17 cellular contexts compared by ENCODE assay signal in genomic region chr11:61749607-61750217, GRCh38. TPM values are rescaled to one million over a fixed set of nuclear protein-coding genes. Genes with fewer than 3 reads are reported as not detected.
DNase-seq lines count a peak whose midpoint lies in the region; TF ChIP-seq lines count a peak whose summit lies in the region.
"Had no signal": no experiment of that assay in that cellular context is flagged by ENCODE, and none has a peak within 500 bp of the region (broad histone marks: within the 10 kb centered on the region; RNA-seq: fewer than 3 reads in every experiment).

No MANE protein-coding gene starts in this region.

- no peaks in the 10 kb centered on the region for H3K36me3 ChIP-seq in hepatocyte (replicated peaks; ENCODE audit: insufficient read depth, low read depth)
- no peaks in the 10 kb centered on the region for H3K36me3 ChIP-seq in ovary
- H3K36me3 ChIP-seq: adrenal gland, gastrocnemius medialis had no signal

- H3K9me2 ChIP-seq in hepatocyte (replicated peaks; ENCODE audit: insufficient read depth): no peaks in the 10 kb centered on the region

- no peak overlapping the region for H2AFZ ChIP-seq in hepatocyte

- TF ChIP-seq EP300 in ovary (IDR thresholded peaks at IDR 0.05): no peak

- no peak for TF ChIP-seq POLR2A in ovary (IDR thresholded peaks at IDR 0.05)

- no peak overlapping the region for H3K4me3 ChIP-seq in hepatocyte
- no peak overlapping the region for H3K4me3 ChIP-seq in ovary
- H3K4me3 ChIP-seq: adrenal gland, gastrocnemius medialis, suprapubic skin had no signal

- peak overlapping the region; percentile 29 for H3K4me2 ChIP-seq in hepatocyte

- 39% methylated on average over 21 of the region's 21 CpGs for WGBS in hepatocyte (ENCODE audit: low lambda C conversion rate, missing lambda C conversion rate)
- 23 to 32% (median 24%) methylated on average over 19 to 21 of the region's 21 CpGs for WGBS in ovary, 3 donors

- H3K27ac ChIP-seq in angular gyrus (ENCODE audit: low read depth, low read length): peak overlapping the region; percentile 96
- H3K27ac ChIP-seq in hepatocyte: no peak overlapping the region
- H3K27ac ChIP-seq in ovary: peak overlapping the region; percentile 17 to 61
- H3K27ac ChIP-seq: adrenal gland, gastrocnemius medialis, suprapubic skin had no signal

- H3K4me1 ChIP-seq in hepatocyte (ENCODE audit: insufficient read depth): peaks cover 40% of the 10 kb centered on the region
- H3K4me1 ChIP-seq in ovary (ENCODE audit: insufficient read depth): peaks cover 14% of the 10 kb centered on the region
- H3K4me1 ChIP-seq: gastrocnemius medialis had no signal

- DNase-seq in COLO829 (ENCODE audit: low spot score) (peak; percentile 75), hepatocyte (ENCODE audit: low spot score) (no peak), ovary (peak in 4 of 5 donors; percentile 59 to 75 (median 62)), activated gamma-delta T cell treated with Interleukin-2 at 50 U/mL for 16 hours (no peak), AG08396 (ENCODE audit: low spot score) (no peak), NCI-H1694 (lab: John Stamatoyannopoulos, UW) (no peak)
- no peak for DNase-seq in activated CD4-positive, alpha-beta T cell treated with anti-CD3 and anti-CD28 coated beads for 4 hours
- DNase-seq: activated T-cell treated with anti-CD3 and anti-CD28 coated beads for 4 hours; adrenal gland; Calu3; effector CD8-positive, alpha-beta T cell; gastrocnemius medialis; left cardiac atrium; naive thymus-derived CD8-positive, alpha-beta T cell; NCI-H1048 had no signal

- no peaks in the 10 kb centered on the region for H4K20me1 ChIP-seq in hepatocyte (ENCODE audit: insufficient read depth, poor library complexity, severe bottlenecking)

- no peaks in the 10 kb centered on the region for H3K9me3 ChIP-seq in hepatocyte (ENCODE audit: low read depth)
- no peaks in the 10 kb centered on the region for H3K9me3 ChIP-seq in ovary
- H3K9me3 ChIP-seq: adrenal gland, gastrocnemius medialis, suprapubic skin had no signal

- TF ChIP-seq CTCF in hepatocyte (IDR thresholded peaks at IDR 0.05; ENCODE audit: poor library complexity) (no peak), ovary (IDR thresholded peaks at IDR 0.05) (no peak)

- intact Hi-C loops in ovary (cut with DNase I): loop anchor here in 1 of 4 donors (2.0 kb wide), 1 partner anchor 27 kb away; no protein-coding TSS in a partner anchor

- H3K27me3 ChIP-seq in hepatocyte: no peaks in the 10 kb centered on the region
- no peaks in the 10 kb centered on the region for H3K27me3 ChIP-seq in ovary
- H3K27me3 ChIP-seq: adrenal gland had no signal

- H3K79me2 ChIP-seq in hepatocyte: peaks cover 27% of the 10 kb centered on the region

RNA-seq across cellular contexts. Expression of gene MYRF, which starts 2.7 kb away (rescaled TPM):
- total RNA-seq in hepatocyte: 42.2 and 57.3 TPM in 2 replicates
- polyA plus RNA-seq in hepatocyte: 96.7 and 115 TPM in 2 replicates
- total RNA-seq in ovary: 100 to 1,000 TPM in 1 of 7 donors, 10 to 100 TPM in 6; 11.3 to 109 (median 41.3) TPM
- 1 to 10 TPM; 6.6 to 6.7 TPM for polyA plus RNA-seq in ovary

RNA-seq across cellular contexts. Expression of gene TMEM258, which starts 42.7 kb away (rescaled TPM):
- total RNA-seq in hepatocyte (64.7 and 90.9 TPM in 2 replicates), ovary (100 to 1,000 TPM in 5 of 7 donors, 10 to 100 TPM in 2; 32.2 to 131 (median 117) TPM)
- polyA plus RNA-seq in hepatocyte (253 and 255 TPM in 2 replicates), ovary (100 to 1,000 TPM; 170 to 192 TPM)

RNA-seq across cellular contexts. Expression of gene FEN1, which starts 43.0 kb away (rescaled TPM):
- total RNA-seq in hepatocyte (14.2 and 15.4 TPM in 2 replicates), ovary (1 to 10 TPM; 3.7 to 8.6 (median 5.2) TPM)
- polyA plus RNA-seq in hepatocyte (13.6 and 21.0 TPM in 2 replicates), ovary (1 to 10 TPM; 4.4 to 4.7 TPM)

Comparison
In these comparisons a context has a peak if more than half of its experiments do, and no peak if none do; other contexts are left out.
1. DNase-seq: peak in COLO829 (single experiment) and ovary (4 of 5); none in hepatocyte (single experiment), activated gamma-delta T cell treated with Interleukin-2 at 50 U/mL for 16 hours (single experiment), AG08396 (single experiment), NCI-H1694 (single experiment) and activated CD4-positive, alpha-beta T cell treated with anti-CD3 and anti-CD28 coated beads for 4 hours (0 of 2).